Comparison of ENCODE assay signal across 20 cellular contexts in the genomic region with DNA sequence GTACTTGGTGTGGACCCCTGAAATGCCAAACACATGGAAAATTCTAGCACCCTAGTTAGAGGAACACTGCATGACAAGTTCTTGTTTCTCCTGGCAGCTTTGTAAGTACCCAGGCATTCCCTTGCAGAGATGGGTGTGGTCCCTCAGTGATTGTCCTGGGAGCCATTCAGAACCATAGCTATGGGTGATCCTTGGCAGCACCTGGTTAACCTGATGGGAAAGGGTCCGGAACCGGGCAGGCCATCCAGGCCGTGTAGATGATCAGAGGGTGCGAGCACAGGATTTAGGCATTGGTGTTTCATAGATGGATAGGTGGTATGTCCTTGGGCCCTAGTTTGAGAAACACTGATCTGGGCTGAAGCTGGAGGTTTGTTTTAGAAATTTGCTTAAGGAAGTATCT.
DNase-seq lines count a peak whose midpoint lies in the region; ATAC-seq and TF ChIP-seq lines count a peak whose summit lies in the region.
"Had no signal": no experiment of that assay in that cellular context is flagged by ENCODE, and none has a peak within 500 bp of the region (broad histone marks: within the 10 kb centered on the region; RNA-seq: fewer than 3 reads in every experiment).

No MANE protein-coding gene starts in this region.

- H3K9me3 Mint-ChIP-seq in CD8-positive, alpha-beta T cell: no peaks in the 10 kb centered on the region
- H3K9me3 Mint-ChIP-seq in H9: no peaks in the 10 kb centered on the region
- H3K9me3 Mint-ChIP-seq in activated T-helper 2 cell treated with anti-CD3 and anti-CD28 coated beads, Interferon-gamma antibody, Interleukin-2, Interleukin-4, amounts not matched to agents 10 μg/mL and 5 μg/mL and 100 μg/mL, durations not matched to agents 14 hours and 24 hours and 36 hours: no peaks in the 10 kb centered on the region
- H3K9me3 Mint-ChIP-seq: activated B cell treated with CpG ODN at 0.5 μM for 24 hours, IgD-negative memory B cell, mesothelial cell of epicardium had no signal

- H3K23me2 ChIP-seq in H9 (ENCODE audit: insufficient read length, low read depth, low read length, poor library complexity, severe bottlenecking): no peaks in the 10 kb centered on the region

- H3K9ac ChIP-seq in H9 (ENCODE audit: extremely low read depth, insufficient read length, low read length): no peak overlapping the region

- H3K56ac ChIP-seq in H9 (ENCODE audit: insufficient read length, low read depth, low read length): no peak overlapping the region

- WGBS in H9 (ENCODE audit: extremely low coverage, insufficient read length, low lambda C conversion rate): no CpG with 5 or more reads among the region's 4 CpGs

- no peak overlapping the region for H2BK20ac ChIP-seq in H9 (ENCODE audit: low read depth, low read length, poor library complexity, severe bottlenecking)

- H3K27ac ChIP-seq in CD8-positive, alpha-beta T cell (ENCODE audit: low read depth, low read length): no peak overlapping the region
- no peak overlapping the region for H3K27ac ChIP-seq in H9 (ENCODE audit: insufficient read length, low read depth, low read length)
- no peak overlapping the region for H3K27ac ChIP-seq in WERI-Rb-1
- H3K27ac ChIP-seq: heart right ventricle, left ventricle myocardium inferior, Peyer's patch, psoas muscle had no signal

- H3K14ac ChIP-seq in H9 (ENCODE audit: insufficient read depth, low read length): no peak overlapping the region

- H2BK5ac ChIP-seq in H9 (ENCODE audit: insufficient read length, low read length): no peak overlapping the region

- peaks cover 29% of the 10 kb centered on the region for H3K4me1 ChIP-seq in CD8-positive, alpha-beta T cell (ENCODE audit: insufficient read depth, low read length)
- peaks cover 13% of the 10 kb centered on the region for H3K4me1 ChIP-seq in H9 (ENCODE audit: insufficient read depth, low read length)
- peaks cover 46% of the 10 kb centered on the region for H3K4me1 ChIP-seq in mucosa of descending colon (ENCODE audit: low read depth)

- no peak overlapping the region for H3K4me3 ChIP-seq in CD8-positive, alpha-beta T cell (ENCODE audit: low read depth, low read length)
- no peak overlapping the region for H3K4me3 ChIP-seq in mucosa of descending colon
- no peak overlapping the region for H3K4me3 ChIP-seq in WERI-Rb-1 (ENCODE audit: low read depth, low read length)
- H3K4me3 ChIP-seq: heart right ventricle, left ventricle myocardium inferior, Peyer's patch, psoas muscle had no signal

- H2AK5ac ChIP-seq in H9 (ENCODE audit: insufficient read length, low read length): no peak overlapping the region

- peaks cover 16% of the 10 kb centered on the region for H3K79me1 ChIP-seq in H9 (ENCODE audit: insufficient read depth, low read depth, low read length, poor library complexity, severe bottlenecking)

- H2BK120ac ChIP-seq in H9 (ENCODE audit: low read depth, low read length, poor library complexity, severe bottlenecking): no peak overlapping the region

- H3K9me3 ChIP-seq in CD8-positive, alpha-beta T cell (ENCODE audit: low read length): no peaks in the 10 kb centered on the region
- H3K9me3 ChIP-seq in H9 (ENCODE audit: control insufficient read depth, low read depth, low read length) (no peaks in the 10 kb centered on the region), mucosa of descending colon (no peaks in the 10 kb centered on the region), WERI-Rb-1 (ENCODE audit: severe bottlenecking) (no peaks in the 10 kb centered on the region)
- H3K9me3 ChIP-seq: heart right ventricle, left ventricle myocardium inferior, Peyer's patch, psoas muscle had no signal

- no peak overlapping the region for H3K23ac ChIP-seq in H9 (ENCODE audit: insufficient read length, low read depth, low read length)

- H4K91ac ChIP-seq in H9 (ENCODE audit: insufficient read length, low read depth, low read length): no peak overlapping the region

- H3K4me2 ChIP-seq in H9 (ENCODE audit: insufficient read depth, insufficient read length, low read length): no peak overlapping the region

- peaks cover 61% of the 10 kb centered on the region for H3K4me1 Mint-ChIP-seq in CD8-positive, alpha-beta T cell (ENCODE audit: low read depth)
- peaks cover 52% of the 10 kb centered on the region in 2 experiments for H3K4me1 Mint-ChIP-seq in H9
- peaks cover 31% of the 10 kb centered on the region for H3K4me1 Mint-ChIP-seq in activated T-helper 2 cell treated with anti-CD3 and anti-CD28 coated beads, Interferon-gamma antibody, Interleukin-2, Interleukin-4, amounts not matched to agents 10 μg/mL and 5 μg/mL and 100 μg/mL, durations not matched to agents 14 hours and 24 hours and 36 hours (ENCODE audit: low read depth)

- H3K27me3 ChIP-seq in CD8-positive, alpha-beta T cell (ENCODE audit: insufficient read depth, low read length): no peaks in the 10 kb centered on the region
- no peaks in the 10 kb centered on the region for H3K27me3 ChIP-seq in H9 (ENCODE audit: insufficient read depth, low read length)
- H3K27me3 ChIP-seq in WERI-Rb-1 (ENCODE audit: insufficient read depth, low read depth, severe bottlenecking): no peaks in the 10 kb centered on the region
- H3K27me3 ChIP-seq: heart right ventricle, Peyer's patch had no signal

- intact Hi-C loops in CD8-positive, alpha-beta T cell (cut with DNase I, micrococcal nuclease): no loop called here
- intact Hi-C loops in activated T-helper 2 cell treated with anti-CD3 and anti-CD28 coated beads, Interferon-gamma antibody, Interleukin-2, Interleukin-4, amounts not matched to agents 10 μg/mL and 5 μg/mL and 100 μg/mL, durations not matched to agents 14 hours and 24 hours and 36 hours (cut with micrococcal nuclease): no loop called here
- intact Hi-C loops in mucosa of descending colon (cut with DNase I, micrococcal nuclease): no loop called here

- no peak for ATAC-seq in CD8-positive, alpha-beta T cell
- ATAC-seq in mucosa of descending colon (peak; percentile 34), HG02642 (IDR thresholded peaks at IDR 0.05; ENCODE audit: poor library complexity, unreplicated experiment) (no peak), GM19467 (IDR thresholded peaks at IDR 0.05; ENCODE audit: unreplicated experiment) (no peak)
- ATAC-seq: heart right ventricle, psoas muscle had no signal

- no peak overlapping the region for H4K8ac ChIP-seq in H9 (replicated peaks; ENCODE audit: insufficient read length, low read depth, low read length)

- CTCF ChIA-PET in CD8-positive, alpha-beta T cell (lab: Charles Lee): no interaction called here

- POLR2A ChIA-PET in CD8-positive, alpha-beta T cell (lab: Charles Lee): interaction anchor here (1.5 to 1.6 kb wide), 2 partner anchors 9 to 22 kb away, joined by 3 to 4 read pairs; no protein-coding TSS in a partner anchor

- no peaks in the 10 kb centered on the region for H4K20me1 ChIP-seq in H9 (ENCODE audit: control insufficient read depth, insufficient read depth, insufficient read length)

- no peak overlapping the region for H2BK12ac ChIP-seq in H9 (ENCODE audit: insufficient read length, low read depth, low read length)

- DNase-seq in CD8-positive, alpha-beta T cell: no peak
- DNase-seq in H9 (no peak), mucosa of descending colon (peak in 1 of 3 donors; percentile 39), T1000 (lab: John Stamatoyannopoulos, UW) (no peak), WERI-Rb-1 (no peak)
- no peak for DNase-seq in activated T-helper 2 cell treated with anti-CD3 and anti-CD28 coated beads, Interferon-gamma antibody, Interleukin-2, Interleukin-4, amounts not matched to agents 10 μg/mL and 5 μg/mL and 100 μg/mL, durations not matched to agents 14 hours and 24 hours and 36 hours (ENCODE audit: low spot score)
- DNase-seq: activated B cell treated with CpG ODN at 0.5 μM for 24 hours; activated effector memory CD4-positive, alpha-beta T cell treated with Interleukin-2 at 50 U/mL for 16 hours; dermis blood vessel endothelial cell; EL; heart right ventricle; left ventricle myocardium inferior; NCI-H187; NCI-H226; Peyer's patch; psoas muscle had no signal

- H2AFZ ChIP-seq in H9 (ENCODE audit: low read length): no peak overlapping the region

- H3K36me3 Mint-ChIP-seq in CD8-positive, alpha-beta T cell: peaks cover 46% of the 10 kb centered on the region
- peaks cover 19 to 25% (median 21%) of the 10 kb centered on the region in 3 experiments; a peak in 6 of 7 replicates for H3K36me3 Mint-ChIP-seq in H9 (ENCODE audit: insufficient read depth in 1 of 3, low read depth in 3 of 3)
- peaks cover 4% of the 10 kb centered on the region for H3K36me3 Mint-ChIP-seq in activated T-helper 2 cell treated with anti-CD3 and anti-CD28 coated beads, Interferon-gamma antibody, Interleukin-2, Interleukin-4, amounts not matched to agents 10 μg/mL and 5 μg/mL and 100 μg/mL, durations not matched to agents 14 hours and 24 hours and 36 hours (ENCODE audit: low read depth)

- no peak overlapping the region for H3T11ph ChIP-seq in H9 (ENCODE audit: low read length)

- peaks cover 20% of the 10 kb centered on the region; the same call in 1 of the 2 replicates for H3K79me2 ChIP-seq in H9 (ENCODE audit: insufficient read depth, low read length)

- TF ChIP-seq CTCF in CD8-positive, alpha-beta T cell (IDR thresholded peaks at IDR 0.05): no peak
- TF ChIP-seq CTCF in H9 (conservative IDR thresholded peaks at IDR 0.05) (no peak), mucosa of descending colon (IDR thresholded peaks at IDR 0.05) (no peak), WERI-Rb-1 (IDR thresholded peaks at IDR 0.05; ENCODE audit: low read depth, low read length) (no peak)

- peak overlapping the region; percentile 36 for H3K4me3 Mint-ChIP-seq in CD8-positive, alpha-beta T cell
- no peak overlapping the region for H3K4me3 Mint-ChIP-seq in H9
- peak overlapping the region; percentile 47 for H3K4me3 Mint-ChIP-seq in activated T-helper 2 cell treated with anti-CD3 and anti-CD28 coated beads, Interferon-gamma antibody, Interleukin-2, Interleukin-4, amounts not matched to agents 10 μg/mL and 5 μg/mL and 100 μg/mL, durations not matched to agents 14 hours and 24 hours and 36 hours (ENCODE audit: low read depth)
- H3K4me3 Mint-ChIP-seq: activated B cell treated with CpG ODN at 0.5 μM for 24 hours, mesothelial cell of epicardium had no signal

- H2BK15ac ChIP-seq in H9 (ENCODE audit: low read depth, low read length): no peak overlapping the region

- no peaks in the 10 kb centered on the region for H3K36me3 ChIP-seq in CD8-positive, alpha-beta T cell (ENCODE audit: insufficient read depth, low read length)
- H3K36me3 ChIP-seq in mucosa of descending colon (ENCODE audit: low read depth) (no peaks in the 10 kb centered on the region), WERI-Rb-1 (peaks cover 4% of the 10 kb centered on the region)
- H3K36me3 ChIP-seq: left ventricle myocardium inferior, Peyer's patch had no signal

- no peak overlapping the region for H3K4ac ChIP-seq in H9 (ENCODE audit: low read depth, low read length)

- H3K27ac Mint-ChIP-seq in CD8-positive, alpha-beta T cell: peak overlapping the region; percentile 64
- H3K27ac Mint-ChIP-seq in H9: peak overlapping the region in 2 of 3 experiments; percentile 70 to 84; a peak in 3 of 7 replicates
- no peak overlapping the region for H3K27ac Mint-ChIP-seq in activated T-helper 2 cell treated with anti-CD3 and anti-CD28 coated beads, Interferon-gamma antibody, Interleukin-2, Interleukin-4, amounts not matched to agents 10 μg/mL and 5 μg/mL and 100 μg/mL, durations not matched to agents 14 hours and 24 hours and 36 hours
- H3K27ac Mint-ChIP-seq: activated B cell treated with CpG ODN at 0.5 μM for 24 hours, IgD-negative memory B cell had no signal

- H3K27me3 Mint-ChIP-seq in CD8-positive, alpha-beta T cell (ENCODE audit: low read depth): no peaks in the 10 kb centered on the region
- H3K27me3 Mint-ChIP-seq in H9 (ENCODE audit: low read depth): no peaks in the 10 kb centered on the region; the same call in 1 of the 2 replicates
- H3K27me3 Mint-ChIP-seq in activated T-helper 2 cell treated with anti-CD3 and anti-CD28 coated beads, Interferon-gamma antibody, Interleukin-2, Interleukin-4, amounts not matched to agents 10 μg/mL and 5 μg/mL and 100 μg/mL, durations not matched to agents 14 hours and 24 hours and 36 hours (ENCODE audit: low read depth): no peaks in the 10 kb centered on the region
- H3K27me3 Mint-ChIP-seq: activated B cell treated with CpG ODN at 0.5 μM for 24 hours, IgD-negative memory B cell had no signal

- H4K5ac ChIP-seq in H9 (ENCODE audit: insufficient read length, low read depth, low read length): no peak overlapping the region

- no peak overlapping the region for H3K18ac ChIP-seq in H9 (ENCODE audit: insufficient read length, low read depth, low read length)

Comparison
In these comparisons a context has a peak if more than half of its experiments do, and no peak if none do; other contexts are left out.
1. H3K4me3 Mint-ChIP-seq: peak in CD8-positive, alpha-beta T cell (single experiment) and activated T-helper 2 cell treated with anti-CD3 and anti-CD28 coated beads, Interferon-gamma antibody, Interleukin-2, Interleukin-4, amounts not matched to agents 10 μg/mL and 5 μg/mL and 100 μg/mL, durations not matched to agents 14 hours and 24 hours and 36 hours (single experiment); none in H9 (0 of 2).